Comparison of ENCODE assay signal across 21 cellular contexts in the genomic region with DNA sequence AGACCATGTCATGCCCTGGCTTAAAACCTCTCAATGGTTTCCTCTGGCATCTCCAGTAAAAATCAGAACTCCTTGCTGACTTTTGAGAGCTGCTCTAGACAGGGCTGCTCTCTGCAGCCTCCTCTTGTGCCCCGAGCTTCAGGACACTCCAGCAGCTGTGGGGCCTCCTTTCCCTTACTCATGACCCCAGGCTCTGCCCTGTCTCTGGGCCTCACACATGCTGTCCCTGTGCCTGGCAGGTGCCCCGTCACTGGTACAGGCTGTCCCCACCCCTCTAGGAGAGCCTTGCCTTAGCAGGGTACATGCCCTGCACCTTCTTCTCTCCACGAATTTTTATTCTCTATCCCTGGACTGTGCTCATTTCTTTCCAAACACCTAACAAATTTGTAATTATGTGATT. TPM values are rescaled to one million over a fixed set of nuclear protein-coding genes. Genes with fewer than 3 reads are reported as not detected.
DNase-seq lines count a peak whose midpoint lies in the region; ATAC-seq and TF ChIP-seq lines count a peak whose summit lies in the region.
"Had no signal": no experiment of that assay in that cellular context is flagged by ENCODE, and none has a peak within 500 bp of the region (broad histone marks: within the 10 kb centered on the region; RNA-seq: fewer than 3 reads in every experiment).

No MANE protein-coding gene starts in this region.

- H3K36me3 Mint-ChIP-seq in CD8-positive, alpha-beta memory T cell: no peaks in the 10 kb centered on the region
- H3K36me3 Mint-ChIP-seq: activated naive CD4-positive, alpha-beta T cell treated with anti-CD3 and anti-CD28 coated beads, Interleukin-2, amount 10 ng/mL, durations not matched to agents 7 days and 5 days had no signal

- no peaks in the 10 kb centered on the region for H3K4me1 ChIP-seq in CD8-positive, alpha-beta memory T cell (ENCODE audit: insufficient read depth, low read length)
- H3K4me1 ChIP-seq in MM.1S (ENCODE audit: low read length) (peaks cover 47% of the 10 kb centered on the region), heart left ventricle (peaks cover 0 to 59% (median 24%) of the 10 kb centered on the region in 12 donors), mucosa of descending colon (ENCODE audit: low read depth) (no peaks in the 10 kb centered on the region)
- H3K4me1 ChIP-seq: BLaER1, prostate gland had no signal

- CTCF ChIA-PET in CD8-positive, alpha-beta memory T cell (lab: Charles Lee): no interaction called here

- TF ChIP-seq CTCF in MM.1S (IDR thresholded peaks at IDR 0.05; ENCODE audit: low read length): no peak
- TF ChIP-seq CTCF in heart left ventricle (IDR thresholded peaks at IDR 0.05): no peak
- no peak for TF ChIP-seq CTCF in mucosa of descending colon (IDR thresholded peaks at IDR 0.05)

- H2AFZ ChIP-seq in MM.1S (ENCODE audit: low read length): no peak overlapping the region

- no peak overlapping the region for H3K4me3 ChIP-seq in CD8-positive, alpha-beta memory T cell (ENCODE audit: low read length)
- no peak overlapping the region for H3K4me3 ChIP-seq in MM.1S (ENCODE audit: low read length)
- no peak overlapping the region for H3K4me3 ChIP-seq in heart left ventricle
- no peak overlapping the region for H3K4me3 ChIP-seq in mucosa of descending colon
- H3K4me3 ChIP-seq: BLaER1, prostate gland, SK-N-MC, tibial nerve had no signal

- H3K4me3 Mint-ChIP-seq in CD8-positive, alpha-beta memory T cell: peak overlapping the region in 1 of 7 donors; percentile 10
- H3K4me3 Mint-ChIP-seq: activated naive CD4-positive, alpha-beta T cell treated with anti-CD3 and anti-CD28 coated beads, Interleukin-2, amount 10 ng/mL, durations not matched to agents 7 days and 5 days; activated T-helper 1 cell treated with anti-CD3 and anti-CD28 coated beads, Interleukin-12 subunit alpha, Interleukin-12 subunit beta, Interleukin-2, Interleukin-4 antibody, amounts not matched to agents 30 ng/mL and 10 ng/mL and 1 ng/mL, durations not matched to agents 14 hours and 24 hours and 36 hours had no signal

- 37 to 58% (median 52%) methylated on average over 3 of the region's 3 CpGs for WGBS in heart left ventricle, 4 donors

- no peak overlapping the region for H3K4me2 ChIP-seq in MM.1S (ENCODE audit: low read depth, low read length)
- H3K4me2 ChIP-seq: BLaER1 had no signal

- TF ChIP-seq POLR2A in heart left ventricle (IDR thresholded peaks at IDR 0.05): no peak

- no peaks in the 10 kb centered on the region for H3K9me2 ChIP-seq in MM.1S (replicated peaks; ENCODE audit: insufficient read depth, low read length)

- H3K9me3 ChIP-seq in CD8-positive, alpha-beta memory T cell (ENCODE audit: low read length): no peaks in the 10 kb centered on the region
- H3K9me3 ChIP-seq in MM.1S (replicated peaks; ENCODE audit: insufficient read depth, low read length) (no peaks in the 10 kb centered on the region), heart left ventricle (no peaks in the 10 kb centered on the region), mucosa of descending colon (no peaks in the 10 kb centered on the region)
- H3K9me3 ChIP-seq: BLaER1, prostate gland, tibial nerve had no signal

- intact Hi-C loops in heart left ventricle (cut with DNase I) (no loop called here), mucosa of descending colon (cut with DNase I, micrococcal nuclease) (no loop called here)

- no peak overlapping the region for H3K27ac ChIP-seq in CD8-positive, alpha-beta memory T cell (ENCODE audit: low read depth, low read length)
- H3K27ac ChIP-seq in MM.1S (ENCODE audit: low read length) (peak overlapping the region; percentile 13; the same call in 1 of the 2 replicates), heart left ventricle (peak overlapping the region in 11 of 12 donors; percentile 4 to 72 (median 47))
- H3K27ac ChIP-seq: BLaER1, prostate gland, SK-N-MC, tibial nerve had no signal

- POLR2A ChIA-PET in CD8-positive, alpha-beta memory T cell (lab: Charles Lee): no interaction called here

- H3K36me3 ChIP-seq in CD8-positive, alpha-beta memory T cell (ENCODE audit: insufficient read depth, low read length): no peaks in the 10 kb centered on the region
- H3K36me3 ChIP-seq in MM.1S (replicated peaks; ENCODE audit: insufficient read depth, low read length): no peaks in the 10 kb centered on the region
- no peaks in the 10 kb centered on the region for H3K36me3 ChIP-seq in heart left ventricle
- no peaks in the 10 kb centered on the region for H3K36me3 ChIP-seq in mucosa of descending colon (ENCODE audit: low read depth)
- H3K36me3 ChIP-seq: BLaER1, prostate gland, tibial nerve had no signal

- no peak for DNase-seq in CD8-positive, alpha-beta memory T cell
- DNase-seq in MM.1S (no peak), heart left ventricle (peak in 1 of 5 donors; percentile 63), mucosa of descending colon (no peak), GM19238 (ENCODE audit: insufficient read length, low spot score) (no peak), NCI-H82 (lab: John Stamatoyannopoulos, UW) (no peak), 8988T (no peak), SW480 (ENCODE audit: low spot score) (no peak)
- DNase-seq: activated CD4-positive, CD25-positive, alpha-beta regulatory T cell; activated naive CD4-positive, alpha-beta T cell treated with anti-CD3 and anti-CD28 coated beads, Interleukin-2, amount 10 ng/mL, durations not matched to agents 7 days and 5 days; NCI-H1694; NCI-H510A; stimulated activated CD4-positive, alpha-beta T cell treated with anti-CD3 and anti-CD28 coated beads, Interleukin-4, amount 100 ng/mL, for 24 hours had no signal

- H3K27me3 ChIP-seq in CD8-positive, alpha-beta memory T cell (ENCODE audit: insufficient read depth, low read length, poor library complexity, severe bottlenecking): no peaks in the 10 kb centered on the region
- no peaks in the 10 kb centered on the region for H3K27me3 ChIP-seq in MM.1S (replicated peaks; ENCODE audit: insufficient read depth, low read length)
- H3K27me3 ChIP-seq in heart left ventricle: no peaks in the 10 kb centered on the region
- H3K27me3 ChIP-seq: BLaER1, tibial nerve had no signal

- peaks cover 42% of the 10 kb centered on the region for H3F3A ChIP-seq in MM.1S (ENCODE audit: insufficient read depth, low read length)

- no peaks in the 10 kb centered on the region for H4K20me1 ChIP-seq in MM.1S (ENCODE audit: insufficient read depth, low read length)
- H4K20me1 ChIP-seq: BLaER1 had no signal

- H3K27ac Mint-ChIP-seq in CD8-positive, alpha-beta memory T cell: peak overlapping the region in 6 of 8 donors; percentile 31 to 77 (median 56)
- H3K27ac Mint-ChIP-seq: activated naive CD4-positive, alpha-beta T cell treated with anti-CD3 and anti-CD28 coated beads, Interleukin-2, amount 10 ng/mL, durations not matched to agents 7 days and 5 days; activated T-helper 1 cell treated with anti-CD3 and anti-CD28 coated beads, Interleukin-12 subunit alpha, Interleukin-12 subunit beta, Interleukin-2, Interleukin-4 antibody, amounts not matched to agents 30 ng/mL and 10 ng/mL and 1 ng/mL, durations not matched to agents 14 hours and 24 hours and 36 hours had no signal

- H3K9me3 Mint-ChIP-seq in CD8-positive, alpha-beta memory T cell: no peaks in the 10 kb centered on the region
- H3K9me3 Mint-ChIP-seq: activated naive CD4-positive, alpha-beta T cell treated with anti-CD3 and anti-CD28 coated beads, Interleukin-2, amount 10 ng/mL, durations not matched to agents 7 days and 5 days; activated T-helper 1 cell treated with anti-CD3 and anti-CD28 coated beads, Interleukin-12 subunit alpha, Interleukin-12 subunit beta, Interleukin-2, Interleukin-4 antibody, amounts not matched to agents 30 ng/mL and 10 ng/mL and 1 ng/mL, durations not matched to agents 14 hours and 24 hours and 36 hours had no signal

- H3K4me1 Mint-ChIP-seq in CD8-positive, alpha-beta memory T cell: peaks cover 6 to 39% (median 17%) of the 10 kb centered on the region in 3 donors

- H3K79me2 ChIP-seq in MM.1S (ENCODE audit: low read length): no peaks in the 10 kb centered on the region

- no peaks in the 10 kb centered on the region for H3K27me3 Mint-ChIP-seq in CD8-positive, alpha-beta memory T cell

- ATAC-seq in heart left ventricle: peak; percentile 74 to 83 (median 79)
- peak; percentile 14 for ATAC-seq in mucosa of descending colon
- ATAC-seq: HCT116, HepG2, left lobe of liver had no signal

- no peak overlapping the region for H3K9ac ChIP-seq in MM.1S (ENCODE audit: low read length)
- H3K9ac ChIP-seq: BLaER1 had no signal

RNA-seq across cellular contexts. Expression of gene HIVEP3, which starts 43.2 kb away (rescaled TPM):
- 10 to 100 TPM; 23.0 to 24.0 TPM for total RNA-seq in CD8-positive, alpha-beta memory T cell
- polyA plus RNA-seq in CD8-positive, alpha-beta memory T cell: 15.1 TPM
- total RNA-seq in heart left ventricle: 10 to 100 TPM in 1 of 9 donors, 1 to 10 TPM in 8; 3.2 to 11.9 (median 5.1) TPM
- polyA plus RNA-seq in heart left ventricle: 1 to 10 TPM; 4.1 TPM
- total RNA-seq in mucosa of descending colon: 1 to 10 TPM; 4.9 to 6.5 (median 6.1) TPM
- total RNA-seq: HepG2 had no signal
